Comparison of ENCODE assay signal across 10 cellular contexts in genomic region chr19:1113986-1114483, GRCh38. TPM values are rescaled to one million over a fixed set of nuclear protein-coding genes. Genes with fewer than 3 reads are reported as not detected.
A peak's percentile ranks its signal among the peaks of the same experiment; 100 is the strongest.
DNase-seq lines count a peak whose midpoint lies in the region; TF ChIP-seq lines count a peak whose summit lies in the region.
"Had no signal": no experiment of that assay in that cellular context is flagged by ENCODE, and none has a peak within 500 bp of the region (broad histone marks: within the 10 kb centered on the region; RNA-seq: fewer than 3 reads in every experiment).

No MANE protein-coding gene starts in this region.

- H3K9me3 ChIP-seq in HUES48 (ENCODE audit: control insufficient read depth, insufficient read depth, low read length): no peaks in the 10 kb centered on the region
- no peaks in the 10 kb centered on the region for H3K9me3 ChIP-seq in muscle layer of duodenum (ENCODE audit: control insufficient read depth in 1 of 2, low read length in 2 of 2)
- H3K9me3 ChIP-seq in testis: no peaks in the 10 kb centered on the region
- H3K9me3 ChIP-seq: HAP-1 had no signal

- H3K4me1 ChIP-seq in HUES48 (ENCODE audit: control insufficient read depth, insufficient read depth, low read length) (no peaks in the 10 kb centered on the region; the same call in 1 of the 2 replicates), muscle layer of duodenum (ENCODE audit: control insufficient read depth in 1 of 2, insufficient read depth in 2 of 2, low read length in 2 of 2) (peaks cover 0 to 25% of the 10 kb centered on the region in 2 donors), testis (peaks cover 35% of the 10 kb centered on the region)

- WGBS in testis, 2 donors: 94 to 100% methylated on average over 2 to 25 of the region's 25 CpGs

- no peak for TF ChIP-seq POLR2A in testis (IDR thresholded peaks at IDR 0.05)

- no peak overlapping the region for H3K9ac ChIP-seq in HUES48 (ENCODE audit: low read depth, low read length)

- no peaks in the 10 kb centered on the region for H3K27me3 ChIP-seq in HUES48 (ENCODE audit: control insufficient read depth, insufficient read depth, low read length)
- no peaks in the 10 kb centered on the region for H3K27me3 ChIP-seq in muscle layer of duodenum (ENCODE audit: low read depth, low read length)
- no peaks in the 10 kb centered on the region for H3K27me3 ChIP-seq in testis
- H3K27me3 ChIP-seq: brain microvascular endothelial cell had no signal

- H3K36me3 ChIP-seq in HUES48 (ENCODE audit: control insufficient read depth, insufficient read depth, low read length) (peaks cover 42% of the 10 kb centered on the region), muscle layer of duodenum (ENCODE audit: control insufficient read depth in 1 of 2, insufficient read depth in 2 of 2, low read length in 2 of 2) (peaks cover 23 to 80% of the 10 kb centered on the region in 2 donors), testis (ENCODE audit: low read depth, missing control alignments) (no peaks in the 10 kb centered on the region)

- H3K27ac ChIP-seq in HUES48 (ENCODE audit: low read depth, low read length) (peak overlapping the region; percentile 66), coronary artery (peak overlapping the region; percentile 56 to 77), muscle layer of duodenum (ENCODE audit: low read length) (peak overlapping the region; percentile 39), testis (peak overlapping the region; percentile 59 to 86)

- H3K4me3 ChIP-seq in HUES48 (ENCODE audit: low read depth, low read length) (no peak overlapping the region), coronary artery (peak overlapping the region; percentile 52), muscle layer of duodenum (ENCODE audit: low read depth in 1 of 2, low read length in 2 of 2) (peak overlapping the region in 1 of 2 donors; percentile 35), testis (no peak overlapping the region)
- H3K4me3 ChIP-seq: HAP-1 had no signal

- DNase-seq in coronary artery (ENCODE audit: low spot score) (no peak), testis (no peak), NCI-H345 (lab: John Stamatoyannopoulos, UW) (no peak), SHP77 treated with DMSO at 0.1 percent for 48 hours (lab: John Stamatoyannopoulos, UW) (no peak)
- no peak for DNase-seq in stimulated activated CD4-positive, alpha-beta T cell treated with anti-CD3 and anti-CD28 coated beads, Interleukin-2, amount 100 ng/mL, for 48 hours
- no peak for DNase-seq in stimulated activated CD4-positive, alpha-beta T cell treated with anti-CD3 and anti-CD28 coated beads, Interleukin-2, amount 100 ng/mL, for 24 hours

- TF ChIP-seq CTCF in coronary artery (IDR thresholded peaks at IDR 0.05) (no peak), testis (IDR thresholded peaks at IDR 0.05) (no peak)

- intact Hi-C loops in testis (cut with DNase I; ENCODE audit: low total_unique reads): loop anchor here (5.0 kb wide), 1 partner anchor 58 kb away; the partner anchor contains the start of gene SBNO2

RNA-seq across cellular contexts. Expression of gene GPX4, which starts 10.2 kb away (rescaled TPM):
- 1,000 to 10,000 TPM; 1,153 to 1,773 TPM for total RNA-seq in testis
- 1,893 TPM for polyA plus RNA-seq in testis (ENCODE audit: insufficient read depth, low read depth, low replicate concordance)

RNA-seq across cellular contexts. Expression of gene POLR2E, which starts 18.9 kb away (rescaled TPM):
- 100 to 1,000 TPM in 1 of 2 donors, 10 to 100 TPM in 1; 96.5 to 143 TPM for total RNA-seq in testis
- polyA plus RNA-seq in testis (ENCODE audit: insufficient read depth, low read depth, low replicate concordance): 246 TPM

RNA-seq across cellular contexts. Expression of gene ARHGAP45, which starts 47.1 kb away (rescaled TPM):
- total RNA-seq in testis: 10 to 100 TPM; 20.7 to 31.7 TPM
- polyA plus RNA-seq in testis (ENCODE audit: insufficient read depth, low read depth, low replicate concordance): 14.1 TPM
